Comparison of ENCODE assay signal across 15 cellular contexts in the genomic region with DNA sequence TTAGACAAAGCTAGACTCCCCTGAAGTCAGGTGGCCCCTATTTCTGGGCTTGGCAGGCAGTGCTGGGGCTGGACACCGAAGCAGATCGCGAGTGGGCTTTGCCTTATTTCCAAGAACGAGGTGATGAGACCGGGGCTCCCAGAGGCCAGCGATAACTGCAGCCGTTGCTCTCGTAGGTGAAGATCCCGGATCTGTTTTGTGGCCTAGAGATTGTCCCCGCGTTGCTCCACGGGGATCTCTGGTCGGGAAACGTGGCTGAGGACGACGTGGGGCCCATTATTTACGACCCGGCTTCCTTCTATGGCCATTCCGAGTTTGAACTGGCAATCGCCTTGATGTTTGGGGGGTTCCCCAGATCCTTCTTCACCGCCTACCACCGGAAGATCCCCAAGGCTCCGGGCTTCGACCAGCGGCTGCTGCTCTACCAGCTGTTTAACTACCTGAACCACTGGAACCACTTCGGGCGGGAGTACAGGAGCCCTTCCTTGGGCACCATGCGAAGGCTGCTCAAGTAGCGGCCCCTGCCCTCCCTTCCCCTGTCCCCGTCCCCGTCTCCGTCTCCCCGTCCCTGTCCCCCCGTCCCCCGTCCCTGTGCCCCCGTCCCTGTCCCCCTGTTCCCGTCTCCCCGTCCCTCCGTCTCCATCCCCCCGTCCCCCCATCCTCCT. TPM values are rescaled to one million over a fixed set of nuclear protein-coding genes. Genes with fewer than 3 reads are reported as not detected.
A peak's percentile ranks its signal among the peaks of the same experiment; 100 is the strongest.
DNase-seq lines count a peak whose midpoint lies in the region; ATAC-seq and TF ChIP-seq lines count a peak whose summit lies in the region.
"Had no signal": no experiment of that assay in that cellular context is flagged by ENCODE, and none has a peak within 500 bp of the region (broad histone marks: within the 10 kb centered on the region; RNA-seq: fewer than 3 reads in every experiment).

No MANE protein-coding gene starts in this region.

- no peak overlapping the region for H3K27ac ChIP-seq in CD8-positive, alpha-beta memory T cell (ENCODE audit: low read depth, low read length)
- no peak overlapping the region for H3K27ac ChIP-seq in HUES6 (ENCODE audit: low read depth, low read length)
- peak overlapping the region in 15 of 59 donors; percentile 4 to 46 (median 29) for H3K27ac ChIP-seq in dorsolateral prefrontal cortex
- H3K27ac ChIP-seq: neutrophil, thoracic aorta had no signal

- no peak overlapping the region for H3K4me3 ChIP-seq in CD8-positive, alpha-beta memory T cell (ENCODE audit: low read length)
- H3K4me3 ChIP-seq in HUES6 (ENCODE audit: low read depth, low read length) (peak overlapping the region; percentile 11; the same call in 1 of the 2 replicates), dorsolateral prefrontal cortex (no peak overlapping the region)

- intact Hi-C loops in dorsolateral prefrontal cortex (cut with DNase I), result loop anchor here (2.0 to 5.0 kb wide), 5 partner anchors 14 to 103 kb away; partner anchors contain the start of genes FN3KRP (in 2 of the 2) and WDR45B (in 1 of the 2)

- H3K9ac ChIP-seq in HUES6 (ENCODE audit: low read length), result no peak overlapping the region

- POLR2A ChIA-PET in CD8-positive, alpha-beta memory T cell (lab: Charles Lee), result no interaction called here

- no peak for ATAC-seq in effector memory CD8-positive, alpha-beta T cell (replicated peaks)
- ATAC-seq in HG03521 (IDR thresholded peaks at IDR 0.05; ENCODE audit: unreplicated experiment) (no peak), HG03520 (IDR thresholded peaks at IDR 0.05; ENCODE audit: unreplicated experiment) (no peak)

- DNase-seq in CD8-positive, alpha-beta memory T cell, result no peak
- no peak for DNase-seq in effector memory CD8-positive, alpha-beta T cell
- no peak for DNase-seq in SIG-M5 treated with dmso at 0.1 percent for 504 hours (lab: John Stamatoyannopoulos, UW; ENCODE audit: unreplicated experiment)
- no peak for DNase-seq in dorsolateral prefrontal cortex
- DNase-seq: dermis blood vessel endothelial cell, Kasumi-1, NCI-H2029, NCI-H774, SHP77 treated with DMSO at 0.1 percent for 48 hours had no signal

- no peaks in the 10 kb centered on the region for H3K9me3 ChIP-seq in CD8-positive, alpha-beta memory T cell (ENCODE audit: low read length)
- peaks cover 27% of the 10 kb centered on the region for H3K9me3 ChIP-seq in HUES6 (ENCODE audit: control insufficient read depth, insufficient read depth, low read depth, low read length)
- H3K9me3 ChIP-seq: neutrophil, thoracic aorta had no signal

- H3K4me1 Mint-ChIP-seq in CD8-positive, alpha-beta memory T cell, result peaks cover 17 to 31% (median 23%) of the 10 kb centered on the region in 3 donors
- H3K4me1 Mint-ChIP-seq in effector memory CD8-positive, alpha-beta T cell (ENCODE audit: low read depth in 2 of 2), result peaks cover 16 to 22% of the 10 kb centered on the region in 2 donors
- peaks cover 22% of the 10 kb centered on the region for H3K4me1 Mint-ChIP-seq in nephron

- H3K27ac Mint-ChIP-seq in CD8-positive, alpha-beta memory T cell, result peak overlapping the region in 5 of 8 donors; percentile 42 to 82 (median 56)
- no peak overlapping the region for H3K27ac Mint-ChIP-seq in effector memory CD8-positive, alpha-beta T cell
- H3K27ac Mint-ChIP-seq in nephron, result no peak overlapping the region

- H3K36me3 Mint-ChIP-seq in CD8-positive, alpha-beta memory T cell, result peaks cover 0 to 4% (median 0%) of the 10 kb centered on the region in 3 donors
- peaks cover 10% of the 10 kb centered on the region for H3K36me3 Mint-ChIP-seq in effector memory CD8-positive, alpha-beta T cell (ENCODE audit: insufficient read depth)
- H3K36me3 Mint-ChIP-seq in nephron (ENCODE audit: low read depth), result peaks cover 24% of the 10 kb centered on the region

- no peaks in the 10 kb centered on the region for H3K36me3 ChIP-seq in CD8-positive, alpha-beta memory T cell (ENCODE audit: insufficient read depth, low read length)
- peaks cover 12% of the 10 kb centered on the region for H3K36me3 ChIP-seq in HUES6 (ENCODE audit: control insufficient read depth, insufficient read depth, low read length)
- H3K36me3 ChIP-seq: neutrophil, thoracic aorta had no signal

- peak overlapping the region; percentile 59 to 87 (median 76) for H3K4me3 Mint-ChIP-seq in CD8-positive, alpha-beta memory T cell
- H3K4me3 Mint-ChIP-seq in effector memory CD8-positive, alpha-beta T cell, result peak overlapping the region; percentile 51 to 63
- peak overlapping the region; percentile 81 to 85 (median 83) for H3K4me3 Mint-ChIP-seq in nephron

- peaks cover 0 to 3% of the 10 kb centered on the region in 2 donors for H3K27me3 Mint-ChIP-seq in CD8-positive, alpha-beta memory T cell
- no peaks in the 10 kb centered on the region for H3K27me3 Mint-ChIP-seq in effector memory CD8-positive, alpha-beta T cell
- H3K27me3 Mint-ChIP-seq in nephron (ENCODE audit: low read depth), result peaks cover 6% of the 10 kb centered on the region

- H3K27me3 ChIP-seq in CD8-positive, alpha-beta memory T cell (ENCODE audit: insufficient read depth, low read length, poor library complexity, severe bottlenecking), result no peaks in the 10 kb centered on the region
- H3K27me3 ChIP-seq in HUES6 (ENCODE audit: control insufficient read depth, insufficient read depth, low read length) (peaks cover 6% of the 10 kb centered on the region; the same call in 1 of the 2 replicates), dorsolateral prefrontal cortex (no peaks in the 10 kb centered on the region)

- CTCF ChIA-PET in CD8-positive, alpha-beta memory T cell (lab: Charles Lee), result no interaction called here

- peaks cover 0 to 8% (median 0%) of the 10 kb centered on the region in 5 donors for H3K9me3 Mint-ChIP-seq in CD8-positive, alpha-beta memory T cell
- no peaks in the 10 kb centered on the region for H3K9me3 Mint-ChIP-seq in effector memory CD8-positive, alpha-beta T cell
- peaks cover 21% of the 10 kb centered on the region for H3K9me3 Mint-ChIP-seq in nephron

- TF ChIP-seq CTCF in nephron (IDR thresholded peaks at IDR 0.05; ENCODE audit: unreplicated experiment in 3 of 3), result no peak
- no peak for TF ChIP-seq CTCF in dorsolateral prefrontal cortex (IDR thresholded peaks at IDR 0.05 in 54 of 56, conservative IDR thresholded peaks at IDR 0.05 in 2 of 56; ENCODE audit: low read depth in 1 of 56, partially characterized antibody in 56 of 56)

- peaks cover 13% of the 10 kb centered on the region for H3K4me1 ChIP-seq in CD8-positive, alpha-beta memory T cell (ENCODE audit: insufficient read depth, low read length)
- H3K4me1 ChIP-seq in HUES6 (ENCODE audit: control insufficient read depth, insufficient read depth, low read length), result peaks cover 15% of the 10 kb centered on the region

RNA-seq across cellular contexts. Expression of gene TBCD, which starts 1.5 kb away (rescaled TPM):
- total RNA-seq in CD8-positive, alpha-beta memory T cell, result 10 to 100 TPM; 79.1 to 83.7 TPM
- 130 TPM for polyA plus RNA-seq in CD8-positive, alpha-beta memory T cell
- 100 to 1,000 TPM in 110 of 120 experiments, 10 to 100 TPM in 10; 90.4 to 151 (median 117) TPM for total RNA-seq in dorsolateral prefrontal cortex

RNA-seq across cellular contexts. Expression of gene FN3K, which starts 15.0 kb away (rescaled TPM):
- 1 to 10 TPM; 1.3 to 2.3 TPM for total RNA-seq in CD8-positive, alpha-beta memory T cell
- polyA plus RNA-seq in CD8-positive, alpha-beta memory T cell, result 0.79 TPM
- total RNA-seq in dorsolateral prefrontal cortex, result 100 to 1,000 TPM in 107 of 120 experiments, 10 to 100 TPM in 13; 62.5 to 210 (median 123) TPM

RNA-seq across cellular contexts. Expression of gene FN3KRP, which starts 33.9 kb away (rescaled TPM):
- 10 to 100 TPM; 39.0 to 39.9 TPM for total RNA-seq in CD8-positive, alpha-beta memory T cell
- polyA plus RNA-seq in CD8-positive, alpha-beta memory T cell, result 20.7 TPM
- 10 to 100 TPM; 32.3 to 70.7 (median 49.0) TPM for total RNA-seq in dorsolateral prefrontal cortex

RNA-seq across cellular contexts. Expression of gene RAB40B, which starts 51.9 kb away (rescaled TPM):
- 1 to 10 TPM; 3.2 to 4.0 TPM for total RNA-seq in CD8-positive, alpha-beta memory T cell
- polyA plus RNA-seq in CD8-positive, alpha-beta memory T cell, result 4.3 TPM
- total RNA-seq in dorsolateral prefrontal cortex, result 100 to 1,000 TPM in 68 of 120 experiments, 10 to 100 TPM in 52; 61.9 to 320 (median 103) TPM

Comparison
In these comparisons a context has a peak if more than half of its experiments do, and no peak if none do; other contexts are left out.
1. H3K27ac Mint-ChIP-seq: peak in CD8-positive, alpha-beta memory T cell (5 of 8); none in effector memory CD8-positive, alpha-beta T cell (0 of 2) and nephron (0 of 3).
2. RNA of gene FN3K, which starts 15.0 kb away (total RNA-seq): 62.5 to 210 TPM in dorsolateral prefrontal cortex; 1.3 to 2.3 TPM in CD8-positive, alpha-beta memory T cell; every median in the first group is over 10 times any median in the second.
3. Peak in every context shown above with its lines, with median percentiles within 50 percentile points of each other: H3K4me3 Mint-ChIP-seq.